Comparison of ENCODE assay signal across 7 cellular contexts in the genomic region with DNA sequence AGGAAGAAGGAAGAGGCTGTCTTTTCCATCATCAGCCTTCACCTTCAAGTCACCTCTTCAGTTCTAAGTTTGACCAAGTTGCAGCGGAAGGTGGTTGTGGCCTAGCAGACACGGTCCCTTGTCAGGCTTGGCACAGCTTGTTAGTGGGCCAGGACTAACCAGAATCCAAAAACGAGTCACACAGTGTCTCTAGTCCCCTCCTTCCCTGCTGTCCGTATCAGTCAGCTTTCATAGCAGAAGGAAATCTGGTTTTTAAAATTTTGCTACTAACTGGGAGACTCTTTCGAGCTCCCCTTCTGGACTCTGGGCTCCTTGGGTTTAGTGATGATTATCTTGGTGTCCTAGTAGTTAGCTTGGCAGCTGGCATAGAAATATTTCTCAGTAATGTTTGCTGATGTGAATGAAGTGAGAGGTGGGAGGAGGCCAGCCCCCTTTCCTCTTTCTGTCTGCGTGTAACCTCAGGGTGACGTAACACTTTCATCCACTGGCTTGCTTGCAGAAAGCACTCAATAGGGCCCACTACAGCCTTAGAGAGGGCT. TPM values are rescaled to one million over a fixed set of nuclear protein-coding genes. Genes with fewer than 3 reads are reported as not detected.
DNase-seq lines count a peak whose midpoint lies in the region; ATAC-seq, FAIRE-seq and TF ChIP-seq lines count a peak whose summit lies in the region.

No MANE protein-coding gene starts in this region.

- H3K27me3 ChIP-seq in OCI-LY1 (ENCODE audit: insufficient read depth, low read length), result no peaks in the 10 kb centered on the region
- H3K27me3 ChIP-seq in neural progenitor cell, result no peaks in the 10 kb centered on the region

- peaks cover 4% of the 10 kb centered on the region for H3K27me3 Mint-ChIP-seq in neural progenitor cell (ENCODE audit: insufficient read depth, low read depth)

- H3F3A ChIP-seq in OCI-LY1 (ENCODE audit: insufficient read depth, low read length) (0 out of 2 replicates have a peak, but pooled peaks cover 4% of the 10 kb centered on the region), neural progenitor cell (ENCODE audit: low read depth) (peaks cover 38% of the 10 kb centered on the region)

- FAIRE-seq in H54 (lab: Jason Lieb, UNC), result no peak

- no peaks in the 10 kb centered on the region for H3K9me2 ChIP-seq in OCI-LY1 (ENCODE audit: low read depth, low read length)

- H3K36me3 ChIP-seq in OCI-LY1 (ENCODE audit: insufficient read depth, low read length) (no peaks in the 10 kb centered on the region), neural progenitor cell (no peaks in the 10 kb centered on the region)

- no peak for TF ChIP-seq CTCF in GM20000 (IDR thresholded peaks at IDR 0.05; ENCODE audit: extremely low read depth, missing control alignments)
- no peak for TF ChIP-seq CTCF in OCI-LY1 (IDR thresholded peaks at IDR 0.05; ENCODE audit: low read length)
- TF ChIP-seq CTCF in cardiac fibroblast (IDR thresholded peaks at IDR 0.05; ENCODE audit: low read depth, low read length), result no peak
- TF ChIP-seq CTCF in neural progenitor cell (IDR thresholded peaks at IDR 0.05), result no peak

- H3K79me2 ChIP-seq in OCI-LY1 (ENCODE audit: insufficient read depth, low read length), result no peaks in the 10 kb centered on the region; the same call in 1 of the 2 replicates
- peaks cover 48% of the 10 kb centered on the region for H3K79me2 ChIP-seq in neural progenitor cell (ENCODE audit: low read depth)

- TF ChIP-seq POLR2A in H54 (IDR thresholded peaks at IDR 0.05; ENCODE audit: low read depth, low read length), result no peak

- H4K20me1 ChIP-seq in OCI-LY1 (ENCODE audit: insufficient read depth, low read length) (no peaks in the 10 kb centered on the region), neural progenitor cell (ENCODE audit: low read depth) (peaks cover 20% of the 10 kb centered on the region)

- no peaks in the 10 kb centered on the region for H3K9me3 ChIP-seq in OCI-LY1 (ENCODE audit: low read length)
- H3K9me3 ChIP-seq in neural progenitor cell (ENCODE audit: low read depth), result no peaks in the 10 kb centered on the region

- H3K4me3 ChIP-seq in OCI-LY1 (ENCODE audit: low read depth, low read length, poor library complexity, severe bottlenecking) (peak overlapping the region; percentile 75), cardiac fibroblast (replicated peaks in 1 of 2; ENCODE audit: low read depth in 2 of 2, low read length in 2 of 2) (peak overlapping the region in 1 of 2 donors; percentile 87), neural progenitor cell (no peak overlapping the region)

- peaks cover 6% of the 10 kb centered on the region for H3K36me3 Mint-ChIP-seq in neural progenitor cell

- H3K9ac ChIP-seq in OCI-LY1 (ENCODE audit: low read length), result peak overlapping the region; percentile 76
- no peak overlapping the region for H3K9ac ChIP-seq in neural progenitor cell

- H3K4me1 Mint-ChIP-seq in neural progenitor cell, result peaks cover 37% of the 10 kb centered on the region

- peak overlapping the region; percentile 90 for H3K27ac ChIP-seq in OCI-LY1 (ENCODE audit: low read depth, low read length, poor library complexity, severe bottlenecking)
- H3K27ac ChIP-seq in neural progenitor cell, result no peak overlapping the region

- H2AFZ ChIP-seq in OCI-LY1 (ENCODE audit: low read length) (no peak overlapping the region), neural progenitor cell (replicated peaks) (no peak overlapping the region)

- H3K27ac Mint-ChIP-seq in neural progenitor cell, result peak overlapping the region; percentile 82

- H3K9me3 Mint-ChIP-seq in neural progenitor cell, result no peaks in the 10 kb centered on the region

- peak overlapping the region; percentile 77 for H3K4me2 ChIP-seq in OCI-LY1 (ENCODE audit: low read length)
- no peak overlapping the region for H3K4me2 ChIP-seq in neural progenitor cell

- peaks cover 41% of the 10 kb centered on the region for H3K4me1 ChIP-seq in OCI-LY1 (ENCODE audit: insufficient read depth, low read length, severe bottlenecking)
- H3K4me1 ChIP-seq in neural progenitor cell, result peaks cover 30% of the 10 kb centered on the region

- H3K4me3 Mint-ChIP-seq in neural progenitor cell, result peak overlapping the region; percentile 98

- ATAC-seq in HG03439 (IDR thresholded peaks at IDR 0.05; ENCODE audit: unreplicated experiment), result no peak
- ATAC-seq in GM21619 (IDR thresholded peaks at IDR 0.05; ENCODE audit: unreplicated experiment), result no peak

- DNase-seq in GM20000 (ENCODE audit: low spot score) (peak; percentile 67), cardiac fibroblast (ENCODE audit: low read depth in 2 of 2) (peak; percentile 21 to 41), neural progenitor cell (ENCODE audit: low spot score) (no peak), H54 (ENCODE audit: insufficient read length, low spot score) (no peak)

RNA-seq across cellular contexts. Expression of a gene that starts 3.8 kb away (rescaled TPM):
- total RNA-seq in neural progenitor cell (ENCODE audit: low replicate concordance), result 6.2 and 6.8 TPM in 2 replicates

Comparison
In these comparisons a context has a peak if more than half of its experiments do, and no peak if none do; other contexts are left out.
1. DNase-seq: peak in GM20000 (single experiment) and cardiac fibroblast (2 of 2); none in neural progenitor cell (single experiment) and H54 (single experiment).